ENCODE assay signal across 1 cellular context in genomic region chr3:193974147-193974546, GRCh38.
TF ChIP-seq lines count a peak whose summit lies in the region.

No MANE protein-coding gene starts in this region.

TF ChIP-seq in GM23338, 12 proteins besides CTCF, POLR2A, EP300 and RAD21 (continued from another document):
- TF ChIP-seq, protein P1, sequence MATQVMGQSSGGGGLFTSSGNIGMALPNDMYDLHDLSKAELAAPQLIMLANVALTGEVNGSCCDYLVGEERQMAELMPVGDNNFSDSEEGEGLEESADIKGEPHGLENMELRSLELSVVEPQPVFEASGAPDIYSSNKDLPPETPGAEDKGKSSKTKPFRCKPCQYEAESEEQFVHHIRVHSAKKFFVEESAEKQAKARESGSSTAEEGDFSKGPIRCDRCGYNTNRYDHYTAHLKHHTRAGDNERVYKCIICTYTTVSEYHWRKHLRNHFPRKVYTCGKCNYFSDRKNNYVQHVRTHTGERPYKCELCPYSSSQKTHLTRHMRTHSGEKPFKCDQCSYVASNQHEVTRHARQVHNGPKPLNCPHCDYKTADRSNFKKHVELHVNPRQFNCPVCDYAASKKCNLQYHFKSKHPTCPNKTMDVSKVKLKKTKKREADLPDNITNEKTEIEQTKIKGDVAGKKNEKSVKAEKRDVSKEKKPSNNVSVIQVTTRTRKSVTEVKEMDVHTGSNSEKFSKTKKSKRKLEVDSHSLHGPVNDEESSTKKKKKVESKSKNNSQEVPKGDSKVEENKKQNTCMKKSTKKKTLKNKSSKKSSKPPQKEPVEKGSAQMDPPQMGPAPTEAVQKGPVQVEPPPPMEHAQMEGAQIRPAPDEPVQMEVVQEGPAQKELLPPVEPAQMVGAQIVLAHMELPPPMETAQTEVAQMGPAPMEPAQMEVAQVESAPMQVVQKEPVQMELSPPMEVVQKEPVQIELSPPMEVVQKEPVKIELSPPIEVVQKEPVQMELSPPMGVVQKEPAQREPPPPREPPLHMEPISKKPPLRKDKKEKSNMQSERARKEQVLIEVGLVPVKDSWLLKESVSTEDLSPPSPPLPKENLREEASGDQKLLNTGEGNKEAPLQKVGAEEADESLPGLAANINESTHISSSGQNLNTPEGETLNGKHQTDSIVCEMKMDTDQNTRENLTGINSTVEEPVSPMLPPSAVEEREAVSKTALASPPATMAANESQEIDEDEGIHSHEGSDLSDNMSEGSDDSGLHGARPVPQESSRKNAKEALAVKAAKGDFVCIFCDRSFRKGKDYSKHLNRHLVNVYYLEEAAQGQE (IDR thresholded peaks at IDR 0.05; ENCODE audit: unreplicated experiment) = no peak
- TF ChIP-seq ZNF114 (CRISPR knock-in tag; IDR thresholded peaks at IDR 0.05) (no peak), EZH2phosphoT487 (IDR thresholded peaks at IDR 0.05; ENCODE audit: unreplicated experiment) (no peak), POLR2AphosphoS5 (IDR thresholded peaks at IDR 0.05; ENCODE audit: low read depth) (no peak), STAT1 (IDR thresholded peaks at IDR 0.05; ENCODE audit: unreplicated experiment) (no peak)
- TF ChIP-seq, protein P2, sequence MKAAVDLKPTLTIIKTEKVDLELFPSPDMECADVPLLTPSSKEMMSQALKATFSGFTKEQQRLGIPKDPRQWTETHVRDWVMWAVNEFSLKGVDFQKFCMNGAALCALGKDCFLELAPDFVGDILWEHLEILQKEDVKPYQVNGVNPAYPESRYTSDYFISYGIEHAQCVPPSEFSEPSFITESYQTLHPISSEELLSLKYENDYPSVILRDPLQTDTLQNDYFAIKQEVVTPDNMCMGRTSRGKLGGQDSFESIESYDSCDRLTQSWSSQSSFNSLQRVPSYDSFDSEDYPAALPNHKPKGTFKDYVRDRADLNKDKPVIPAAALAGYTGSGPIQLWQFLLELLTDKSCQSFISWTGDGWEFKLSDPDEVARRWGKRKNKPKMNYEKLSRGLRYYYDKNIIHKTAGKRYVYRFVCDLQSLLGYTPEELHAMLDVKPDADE (IDR thresholded peaks at IDR 0.05) = no peak
TF ChIP-seq in GM23338: peak in this region for 0.
